ENCODE assay signal across 7 cellular contexts in genomic region chr2:111287646-111288568, GRCh38.
DNase-seq lines count a peak whose midpoint lies in the region; ATAC-seq, FAIRE-seq and TF ChIP-seq lines count a peak whose summit lies in the region.
"Not testable (repeated sequence)": the region's sequence is repeated elsewhere in the genome, so short reads cannot be mapped to it uniquely, and the experiment has no call there.

No MANE protein-coding gene starts in this region.

- ATAC-seq in WTC11 (peak; percentile 96), left colon (peak; percentile 76)

- TF ChIP-seq RAD21 in H1 (IDR thresholded peaks at IDR 0.05 in 1 of 2, conservative IDR thresholded peaks at IDR 0.05 in 1 of 2; ENCODE audit: low read depth in 2 of 2, low read length in 2 of 2) = not testable (repeated sequence)

- CTCF ChIA-PET in WTC11 (lab: Charles Lee); H1 (lab: Charles Lee; ENCODE audit: partially characterized antibody): not testable (repeated sequence)

- not testable (repeated sequence) for H2AFZ ChIP-seq in H1 (ENCODE audit: low read length); smooth muscle cell (ENCODE audit: low read depth)

- not testable (repeated sequence) for H3K56ac ChIP-seq in H1 (replicated peaks; ENCODE audit: insufficient read length, low read depth, low read length)

- peak; percentile 93 for DNase-seq in HT-29 (ENCODE audit: low spot score)
- peak; percentile 28 for DNase-seq in WTC11 (ENCODE audit: low spot score)
- peak in 1 of 2 experiments; percentile 19 for DNase-seq in H1 (ENCODE audit: low read depth in 1 of 2, low spot score in 2 of 2)
- DNase-seq in iPS DF 4.7 (ENCODE audit: extremely low read depth, low spot score) = peak; percentile 56
- DNase-seq in left colon = peak; percentile 58 to 66
- peak; percentile 73 for DNase-seq in mucosa of gallbladder (ENCODE audit: low spot score)
- DNase-seq in smooth muscle cell (lab: John Stamatoyannopoulos, UW; ENCODE audit: unreplicated experiment) = not testable (repeated sequence)

- not testable (repeated sequence) for H3K9me3 Mint-ChIP-seq in WTC11

- H3K4me3 Mint-ChIP-seq in WTC11 = not testable (repeated sequence)

- not testable (repeated sequence) for H3K23me2 ChIP-seq in H1 (ENCODE audit: low read depth, low read length)

- H3K23ac ChIP-seq in H1 (ENCODE audit: insufficient read length) = not testable (repeated sequence)

- H3K14ac ChIP-seq in H1 (ENCODE audit: insufficient read length) = not testable (repeated sequence)

- H3K9ac ChIP-seq in H1 (replicated peaks in 1 of 4; ENCODE audit: extremely low read depth in 1 of 4, low read depth in 3 of 4, low read length in 3 of 4); smooth muscle cell (ENCODE audit: low read depth): not testable (repeated sequence)

- H3K36me3 ChIP-seq in H1 (ENCODE audit: control insufficient read depth in 2 of 4, insufficient read depth in 4 of 4, low read length in 3 of 4); smooth muscle cell (ENCODE audit: low read depth): not testable (repeated sequence)

- peak; percentile 7 for FAIRE-seq in H1 (lab: Jason Lieb, UNC)

- H3K27me3 ChIP-seq in H1 (replicated peaks in 1 of 4; ENCODE audit: control insufficient read depth in 3 of 4, extremely low read depth in 1 of 4, insufficient read depth in 3 of 4, low read length in 3 of 4); smooth muscle cell (ENCODE audit: low read depth): not testable (repeated sequence)

- not testable (repeated sequence) for H4K91ac ChIP-seq in H1 (replicated peaks; ENCODE audit: insufficient read length, low read length)

- not testable (repeated sequence) for H3K18ac ChIP-seq in H1 (ENCODE audit: extremely low read depth, low read length)

- not testable (repeated sequence) for H2BK12ac ChIP-seq in H1 (ENCODE audit: low read depth, low read length)

- not testable (repeated sequence) for H2BK20ac ChIP-seq in H1 (ENCODE audit: low read length)

- intact Hi-C loops in left colon (cut with DNase I, micrococcal nuclease) = not testable (repeated sequence)

- H3K4me1 Mint-ChIP-seq in WTC11 = not testable (repeated sequence)

- TF ChIP-seq POLR2A in H1 (IDR thresholded peaks at IDR 0.05; ENCODE audit: control extremely low read depth in 1 of 2, low read depth in 2 of 2, low read length in 2 of 2) = not testable (repeated sequence)

- not testable (repeated sequence) for H3F3A ChIP-seq in smooth muscle cell (ENCODE audit: low read depth)

- H3K9me3 ChIP-seq in H1 (ENCODE audit: insufficient read depth in 2 of 2, low read depth in 1 of 2, low read length in 1 of 2); smooth muscle cell (replicated peaks; ENCODE audit: low read depth): not testable (repeated sequence)

- H3K4me1 ChIP-seq in H1 (replicated peaks in 1 of 4; ENCODE audit: control insufficient read depth in 3 of 4, insufficient read depth in 4 of 4, low read length in 3 of 4); smooth muscle cell (ENCODE audit: low read depth): not testable (repeated sequence)

- not testable (repeated sequence) for H3K79me2 ChIP-seq in H1 (ENCODE audit: control insufficient read depth in 1 of 2, insufficient read depth in 2 of 2, low read length in 2 of 2); smooth muscle cell (ENCODE audit: low read depth)

- H4K20me1 ChIP-seq in H1 (replicated peaks in 1 of 2; ENCODE audit: control insufficient read depth in 1 of 2, insufficient read depth in 2 of 2, low read length in 2 of 2); smooth muscle cell (ENCODE audit: low read depth): not testable (repeated sequence)

- not testable (repeated sequence) for H3K4ac ChIP-seq in H1 (replicated peaks; ENCODE audit: insufficient read length, low read depth, low read length)

- POLR2A ChIA-PET in WTC11 (lab: Charles Lee); H1 (lab: Charles Lee; ENCODE audit: partially characterized antibody): not testable (repeated sequence)

- H2BK5ac ChIP-seq in H1 (ENCODE audit: low read depth, low read length) = not testable (repeated sequence)

- not testable (repeated sequence) for H3K27ac Mint-ChIP-seq in WTC11

- H3K79me1 ChIP-seq in H1 (ENCODE audit: low read depth, low read length) = not testable (repeated sequence)

- not testable (repeated sequence) for H2BK120ac ChIP-seq in H1 (replicated peaks; ENCODE audit: low read depth, low read length)

- H3K27ac ChIP-seq in H1 (ENCODE audit: low read depth, low read length) = not testable (repeated sequence)
- H3K27ac ChIP-seq in smooth muscle cell (ENCODE audit: low read depth) = peak overlapping the region; percentile 77

- not testable (repeated sequence) for TF ChIP-seq CTCF in WTC11 (IDR thresholded peaks at IDR 0.05); H1 (IDR thresholded peaks at IDR 0.05; ENCODE audit: control extremely low read depth in 1 of 3, insufficient read depth in 1 of 3, low read depth in 1 of 3, low read length in 3 of 3); smooth muscle cell (IDR thresholded peaks at IDR 0.05; ENCODE audit: borderline replicate concordance, insufficient read depth, poor library complexity, severe bottlenecking)

- H2BK15ac ChIP-seq in H1 (ENCODE audit: low read length) = not testable (repeated sequence)

- not testable (repeated sequence) for H3K4me3 ChIP-seq in H1 (ENCODE audit: extremely low read depth in 1 of 4, insufficient read depth in 2 of 4, low read depth in 3 of 4, low read length in 4 of 4); smooth muscle cell

- H3K27me3 Mint-ChIP-seq in WTC11 (ENCODE audit: low read depth) = not testable (repeated sequence)

- 22% methylated on average over 3 of the region's 9 CpGs; no CpG with 5 or more reads in 1 of the 2 experiments for WGBS in H1 (ENCODE audit: extremely low coverage in 1 of 2, insufficient coverage in 1 of 2, insufficient read length in 1 of 2, insufficient replicate concordance in 2 of 2, low coverage in 1 of 2, low lambda C conversion rate in 2 of 2, missing lambda C conversion rate in 1 of 2), 2 experiments
- WGBS in smooth muscle cell (ENCODE audit: low lambda C conversion rate) = 45% methylated on average over 8 of the region's 9 CpGs

- TF ChIP-seq EP300 in H1 (IDR thresholded peaks at IDR 0.05; ENCODE audit: borderline replicate concordance in 1 of 2, low read depth in 2 of 2, low read length in 2 of 2) = not testable (repeated sequence)

- H3K4me2 ChIP-seq in H1 (ENCODE audit: insufficient read depth in 1 of 2, low read depth in 2 of 2, low read length in 2 of 2); smooth muscle cell: not testable (repeated sequence)

- not testable (repeated sequence) for H4K5ac ChIP-seq in H1 (ENCODE audit: insufficient read length, low read depth, low read length)

- not testable (repeated sequence) for H2AK5ac ChIP-seq in H1 (ENCODE audit: low read depth, low read length)

- H4K8ac ChIP-seq in H1 (ENCODE audit: extremely low read depth, insufficient read depth, low read length) = not testable (repeated sequence)

- not testable (repeated sequence) for H3K36me3 Mint-ChIP-seq in WTC11

TF ChIP-seq in H1, 55 proteins besides CTCF, POLR2A, EP300 and RAD21:
- TF ChIP-seq JUND (IDR thresholded peaks at IDR 0.05; ENCODE audit: low read length) = peak; percentile 64
